ENCODE assay signal across 8 cellular contexts in genomic region chr14:69612759-69613145, GRCh38. TPM values are rescaled to one million over a fixed set of nuclear protein-coding genes. Genes with fewer than 3 reads are reported as not detected.
DNase-seq lines count a peak whose midpoint lies in the region; ATAC-seq and TF ChIP-seq lines count a peak whose summit lies in the region.

No MANE protein-coding gene starts in this region.

- H3K9me3 Mint-ChIP-seq in activated naive CD4-positive, alpha-beta T cell treated with anti-CD3 and anti-CD28 coated beads for 36 hours = no peaks in the 10 kb centered on the region
- no peaks in the 10 kb centered on the region for H3K9me3 Mint-ChIP-seq in WTC11
- no peaks in the 10 kb centered on the region for H3K9me3 Mint-ChIP-seq in stimulated activated naive B cell treated with anti-CD40 and anti-IgM and Interleukin-4, amounts not matched to agents 10 μg/mL and 1 μg/mL and 100 μg/mL, for 72 hours

- H3K9ac ChIP-seq in iPS-15b (ENCODE audit: low read depth, low read length) = no peak overlapping the region

- H3K9me3 ChIP-seq in iPS-15b (ENCODE audit: control insufficient read depth, insufficient read depth, low read length) = no peaks in the 10 kb centered on the region

- peaks cover 39% of the 10 kb centered on the region for H3K36me3 Mint-ChIP-seq in activated naive CD4-positive, alpha-beta T cell treated with anti-CD3 and anti-CD28 coated beads for 36 hours (ENCODE audit: low read depth)
- H3K36me3 Mint-ChIP-seq in WTC11 = no peaks in the 10 kb centered on the region
- peaks cover 4 to 27% of the 10 kb centered on the region in 2 donors for H3K36me3 Mint-ChIP-seq in stimulated activated naive B cell treated with anti-CD40 and anti-IgM and Interleukin-4, amounts not matched to agents 10 μg/mL and 1 μg/mL and 100 μg/mL, for 72 hours

- H3K36me3 ChIP-seq in iPS-15b (ENCODE audit: control insufficient read depth, insufficient read depth, low read length) = no peaks in the 10 kb centered on the region

- TF ChIP-seq CTCF in WTC11 (IDR thresholded peaks at IDR 0.05) = no peak

- H3K27ac Mint-ChIP-seq in activated naive CD4-positive, alpha-beta T cell treated with anti-CD3 and anti-CD28 coated beads for 36 hours = peak overlapping the region; percentile 91
- no peak overlapping the region for H3K27ac Mint-ChIP-seq in WTC11
- peak overlapping the region; percentile 97 for H3K27ac Mint-ChIP-seq in stimulated activated naive B cell treated with anti-CD40 and anti-IgM and Interleukin-4, amounts not matched to agents 10 μg/mL and 1 μg/mL and 100 μg/mL, for 72 hours

- H3K4me3 Mint-ChIP-seq in activated naive CD4-positive, alpha-beta T cell treated with anti-CD3 and anti-CD28 coated beads for 36 hours = peak overlapping the region; percentile 92
- peak overlapping the region; percentile 84 for H3K4me3 Mint-ChIP-seq in WTC11
- peak overlapping the region; percentile 91 to 94 for H3K4me3 Mint-ChIP-seq in stimulated activated naive B cell treated with anti-CD40 and anti-IgM and Interleukin-4, amounts not matched to agents 10 μg/mL and 1 μg/mL and 100 μg/mL, for 72 hours

- DNase-seq in activated naive CD4-positive, alpha-beta T cell treated with anti-CD3 and anti-CD28 coated beads for 36 hours = peak; percentile 21
- DNase-seq in activated naive CD4-positive, alpha-beta T cell (lab: John Stamatoyannopoulos, UW) = no peak
- DNase-seq in WTC11 (ENCODE audit: low spot score) (no peak), HK-2 (ENCODE audit: unreplicated experiment) (no peak), midbrain (lab: John Stamatoyannopoulos, UW) (no peak)
- no peak for DNase-seq in stimulated activated naive B cell treated with anti-CD40 and anti-IgM and Interleukin-4, amounts not matched to agents 10 μg/mL and 1 μg/mL and 100 μg/mL, for 72 hours

- H3K27me3 Mint-ChIP-seq in activated naive CD4-positive, alpha-beta T cell treated with anti-CD3 and anti-CD28 coated beads for 36 hours (ENCODE audit: low read depth) = no peaks in the 10 kb centered on the region
- peaks cover 10% of the 10 kb centered on the region for H3K27me3 Mint-ChIP-seq in WTC11 (ENCODE audit: low read depth)
- H3K27me3 Mint-ChIP-seq in stimulated activated naive B cell treated with anti-CD40 and anti-IgM and Interleukin-4, amounts not matched to agents 10 μg/mL and 1 μg/mL and 100 μg/mL, for 72 hours = no peaks in the 10 kb centered on the region

- peak overlapping the region; percentile 69 for H3K4me3 ChIP-seq in iPS-15b (ENCODE audit: low read depth, low read length)

- CTCF ChIA-PET in activated naive CD4-positive, alpha-beta T cell treated with anti-CD3 and anti-CD28 coated beads for 36 hours (lab: Charles Lee) = interaction anchor here (0.6 to 3.2 kb wide), 13 partner anchors 12 to 80 kb away, joined by 3 to 11 read pairs (median 3); no protein-coding TSS in a partner anchor
- CTCF ChIA-PET in WTC11 (lab: Charles Lee) = interaction anchor here (1.1 to 1.6 kb wide), 6 partner anchors 14 to 114 kb away, joined by 3 to 6 read pairs (median 5); no protein-coding TSS in a partner anchor

- peaks cover 18% of the 10 kb centered on the region for H3K4me1 ChIP-seq in iPS-15b (ENCODE audit: control insufficient read depth, insufficient read depth, low read length)

- H3K4me1 Mint-ChIP-seq in activated naive CD4-positive, alpha-beta T cell treated with anti-CD3 and anti-CD28 coated beads for 36 hours (ENCODE audit: low read depth) = peaks cover 58% of the 10 kb centered on the region
- H3K4me1 Mint-ChIP-seq in WTC11 = peaks cover 52% of the 10 kb centered on the region
- peaks cover 47 to 70% of the 10 kb centered on the region in 2 donors for H3K4me1 Mint-ChIP-seq in stimulated activated naive B cell treated with anti-CD40 and anti-IgM and Interleukin-4, amounts not matched to agents 10 μg/mL and 1 μg/mL and 100 μg/mL, for 72 hours

- intact Hi-C loops in activated naive CD4-positive, alpha-beta T cell treated with anti-CD3 and anti-CD28 coated beads for 36 hours (cut with micrococcal nuclease) = loop anchor here (1.0 to 10.0 kb wide), 4 partner anchors 31 to 1042 kb away; partner anchors contain the start of gene ZFP36L1

- ATAC-seq in WTC11 (no peak), GM19463 (IDR thresholded peaks at IDR 0.05; ENCODE audit: unreplicated experiment) (no peak)
- ATAC-seq in stimulated activated naive B cell treated with anti-CD40 and anti-IgM and Interleukin-4, amounts not matched to agents 10 μg/mL and 1 μg/mL and 100 μg/mL, for 72 hours (replicated peaks) = no peak

- peaks cover 10% of the 10 kb centered on the region for H3K27me3 ChIP-seq in iPS-15b (ENCODE audit: control insufficient read depth, insufficient read depth, low read length)

- POLR2A ChIA-PET in WTC11 (lab: Charles Lee) = interaction anchor here (0.8 kb wide), 1 partner anchor 100 kb away, joined by 3 read pairs; no protein-coding TSS in a partner anchor

TF ChIP-seq in WTC11, 78 proteins besides CTCF, POLR2A, EP300 and RAD21:
- TF ChIP-seq, protein P1, sequence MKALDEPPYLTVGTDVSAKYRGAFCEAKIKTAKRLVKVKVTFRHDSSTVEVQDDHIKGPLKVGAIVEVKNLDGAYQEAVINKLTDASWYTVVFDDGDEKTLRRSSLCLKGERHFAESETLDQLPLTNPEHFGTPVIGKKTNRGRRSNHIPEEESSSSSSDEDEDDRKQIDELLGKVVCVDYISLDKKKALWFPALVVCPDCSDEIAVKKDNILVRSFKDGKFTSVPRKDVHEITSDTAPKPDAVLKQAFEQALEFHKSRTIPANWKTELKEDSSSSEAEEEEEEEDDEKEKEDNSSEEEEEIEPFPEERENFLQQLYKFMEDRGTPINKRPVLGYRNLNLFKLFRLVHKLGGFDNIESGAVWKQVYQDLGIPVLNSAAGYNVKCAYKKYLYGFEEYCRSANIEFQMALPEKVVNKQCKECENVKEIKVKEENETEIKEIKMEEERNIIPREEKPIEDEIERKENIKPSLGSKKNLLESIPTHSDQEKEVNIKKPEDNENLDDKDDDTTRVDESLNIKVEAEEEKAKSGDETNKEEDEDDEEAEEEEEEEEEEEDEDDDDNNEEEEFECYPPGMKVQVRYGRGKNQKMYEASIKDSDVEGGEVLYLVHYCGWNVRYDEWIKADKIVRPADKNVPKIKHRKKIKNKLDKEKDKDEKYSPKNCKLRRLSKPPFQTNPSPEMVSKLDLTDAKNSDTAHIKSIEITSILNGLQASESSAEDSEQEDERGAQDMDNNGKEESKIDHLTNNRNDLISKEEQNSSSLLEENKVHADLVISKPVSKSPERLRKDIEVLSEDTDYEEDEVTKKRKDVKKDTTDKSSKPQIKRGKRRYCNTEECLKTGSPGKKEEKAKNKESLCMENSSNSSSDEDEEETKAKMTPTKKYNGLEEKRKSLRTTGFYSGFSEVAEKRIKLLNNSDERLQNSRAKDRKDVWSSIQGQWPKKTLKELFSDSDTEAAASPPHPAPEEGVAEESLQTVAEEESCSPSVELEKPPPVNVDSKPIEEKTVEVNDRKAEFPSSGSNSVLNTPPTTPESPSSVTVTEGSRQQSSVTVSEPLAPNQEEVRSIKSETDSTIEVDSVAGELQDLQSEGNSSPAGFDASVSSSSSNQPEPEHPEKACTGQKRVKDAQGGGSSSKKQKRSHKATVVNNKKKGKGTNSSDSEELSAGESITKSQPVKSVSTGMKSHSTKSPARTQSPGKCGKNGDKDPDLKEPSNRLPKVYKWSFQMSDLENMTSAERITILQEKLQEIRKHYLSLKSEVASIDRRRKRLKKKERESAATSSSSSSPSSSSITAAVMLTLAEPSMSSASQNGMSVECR (CRISPR knock-in tag; IDR thresholded peaks at IDR 0.05; ENCODE audit: borderline replicate concordance) = no peak
- TF ChIP-seq, protein P2, sequence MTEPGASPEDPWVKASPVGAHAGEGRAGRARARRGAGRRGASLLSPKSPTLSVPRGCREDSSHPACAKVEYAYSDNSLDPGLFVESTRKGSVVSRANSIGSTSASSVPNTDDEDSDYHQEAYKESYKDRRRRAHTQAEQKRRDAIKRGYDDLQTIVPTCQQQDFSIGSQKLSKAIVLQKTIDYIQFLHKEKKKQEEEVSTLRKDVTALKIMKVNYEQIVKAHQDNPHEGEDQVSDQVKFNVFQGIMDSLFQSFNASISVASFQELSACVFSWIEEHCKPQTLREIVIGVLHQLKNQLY (CRISPR knock-in tag; IDR thresholded peaks at IDR 0.05) = no peak
- no peak for TF ChIP-seq GTF2I (CRISPR knock-in tag; conservative IDR thresholded peaks at IDR 0.05)
- TF ChIP-seq TEAD1 (CRISPR knock-in tag; IDR thresholded peaks at IDR 0.05) = no peak
- TF ChIP-seq, protein P3, sequence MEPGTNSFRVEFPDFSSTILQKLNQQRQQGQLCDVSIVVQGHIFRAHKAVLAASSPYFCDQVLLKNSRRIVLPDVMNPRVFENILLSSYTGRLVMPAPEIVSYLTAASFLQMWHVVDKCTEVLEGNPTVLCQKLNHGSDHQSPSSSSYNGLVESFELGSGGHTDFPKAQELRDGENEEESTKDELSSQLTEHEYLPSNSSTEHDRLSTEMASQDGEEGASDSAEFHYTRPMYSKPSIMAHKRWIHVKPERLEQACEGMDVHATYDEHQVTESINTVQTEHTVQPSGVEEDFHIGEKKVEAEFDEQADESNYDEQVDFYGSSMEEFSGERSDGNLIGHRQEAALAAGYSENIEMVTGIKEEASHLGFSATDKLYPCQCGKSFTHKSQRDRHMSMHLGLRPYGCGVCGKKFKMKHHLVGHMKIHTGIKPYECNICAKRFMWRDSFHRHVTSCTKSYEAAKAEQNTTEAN (CRISPR knock-in tag; IDR thresholded peaks at IDR 0.05) = no peak

RNA-seq across cellular contexts. Expression of gene SUSD6, which starts 1.4 kb away (rescaled TPM):
- 10 to 100 TPM; 66.6 to 69.7 TPM for total RNA-seq in activated naive CD4-positive, alpha-beta T cell treated with anti-CD3 and anti-CD28 coated beads for 36 hours
- 6.6 to 10.1 TPM (median 8.1 TPM) in 3 replicates for total RNA-seq in WTC11 (2021)

RNA-seq across cellular contexts. Expression of gene CCDC177, which starts 38.1 kb away (rescaled TPM):
- total RNA-seq in activated naive CD4-positive, alpha-beta T cell treated with anti-CD3 and anti-CD28 coated beads for 36 hours = not detected
- 1.7 to 2.2 TPM (median 2.1 TPM) in 3 replicates for total RNA-seq in WTC11 (2021)
